ENCODE assay signal across 1 cellular context in the genomic region with DNA sequence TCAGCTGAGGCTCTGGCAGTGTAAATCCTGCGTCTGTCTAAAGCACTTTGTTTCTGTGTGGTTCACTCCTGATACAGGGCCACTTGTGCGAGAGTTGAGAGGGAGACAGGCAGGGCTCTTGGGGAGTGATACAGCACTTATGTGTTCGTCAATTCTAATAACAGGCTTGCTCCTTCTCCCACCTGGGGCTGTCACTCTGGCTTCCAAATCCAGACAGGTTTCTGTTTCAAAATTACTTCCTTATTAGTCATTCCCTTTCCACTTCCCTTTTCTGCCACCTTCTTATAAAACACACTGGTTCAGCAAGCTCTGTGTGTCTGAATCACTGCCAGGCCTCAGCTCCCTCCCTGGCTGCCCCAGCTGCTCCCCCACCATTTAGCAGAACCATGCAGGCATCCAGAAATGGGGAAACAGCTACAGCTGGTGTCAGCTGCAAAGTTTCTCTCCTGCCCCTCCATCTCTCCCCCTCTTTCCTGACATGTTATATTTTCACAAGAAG.
TF ChIP-seq lines count a peak whose summit lies in the region.

No MANE protein-coding gene starts in this region.

TF ChIP-seq in GM12878, 131 proteins besides CTCF, POLR2A, EP300 and RAD21 (continued from another document and continues in another):
- TF ChIP-seq, protein P1, sequence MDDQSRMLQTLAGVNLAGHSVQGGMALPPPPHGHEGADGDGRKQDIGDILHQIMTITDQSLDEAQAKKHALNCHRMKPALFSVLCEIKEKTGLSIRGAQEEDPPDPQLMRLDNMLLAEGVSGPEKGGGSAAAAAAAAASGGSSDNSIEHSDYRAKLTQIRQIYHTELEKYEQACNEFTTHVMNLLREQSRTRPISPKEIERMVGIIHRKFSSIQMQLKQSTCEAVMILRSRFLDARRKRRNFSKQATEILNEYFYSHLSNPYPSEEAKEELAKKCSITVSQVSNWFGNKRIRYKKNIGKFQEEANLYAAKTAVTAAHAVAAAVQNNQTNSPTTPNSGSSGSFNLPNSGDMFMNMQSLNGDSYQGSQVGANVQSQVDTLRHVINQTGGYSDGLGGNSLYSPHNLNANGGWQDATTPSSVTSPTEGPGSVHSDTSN (IDR thresholded peaks at IDR 0.05; ENCODE audit: insufficient replicate concordance, low read depth, low read length), result peak; percentile 84
- TF ChIP-seq PML (IDR thresholded peaks at IDR 0.05; ENCODE audit: low read length) (no peak), RB1 (IDR thresholded peaks at IDR 0.05; ENCODE audit: borderline replicate concordance) (no peak), CBX5 (IDR thresholded peaks at IDR 0.05; ENCODE audit: low read depth) (no peak), PAX8 (IDR thresholded peaks at IDR 0.05) (no peak), POLR2AphosphoS2 (IDR thresholded peaks at IDR 0.05; ENCODE audit: low read depth, low read length) (no peak), CREB1 (IDR thresholded peaks at IDR 0.05; ENCODE audit: low read depth) (no peak), SMARCA5 (IDR thresholded peaks at IDR 0.05) (no peak), MXI1 (IDR thresholded peaks at IDR 0.05; ENCODE audit: low read depth, low read length) (peak; percentile 31; the same call in 1 of the 2 replicates), HDAC2 (IDR thresholded peaks at IDR 0.05) (no peak), STAT3 (IDR thresholded peaks at IDR 0.05; ENCODE audit: low read depth, low read length) (no peak), BCL11A (IDR thresholded peaks at IDR 0.05; ENCODE audit: low read depth, low read length) (peak; percentile 90), CHD2 (IDR thresholded peaks at IDR 0.05; ENCODE audit: borderline replicate concordance, low read depth, low read length) (peak; percentile 49; the same call in 1 of the 2 replicates), PAX5 (IDR thresholded peaks at IDR 0.05; ENCODE audit: borderline replicate concordance, low read depth, low read length) (peak; percentile 82; the same call in 1 of the 2 replicates), BHLHE40 (IDR thresholded peaks at IDR 0.05; ENCODE audit: borderline replicate concordance in 1 of 2, low read depth in 2 of 2, low read length in 1 of 2) (0 out of 4 replicates have a peak, but pooled peaks of 1 of the 2 experiments have one; percentile 27), ATF7 (IDR thresholded peaks at IDR 0.05; ENCODE audit: low read depth) (peak; percentile 61; the same call in 1 of the 2 replicates), IRF4 (IDR thresholded peaks at IDR 0.05; ENCODE audit: low read depth, low read length) (peak; percentile 80), YBX1 (IDR thresholded peaks at IDR 0.05) (no peak), ETV6 (conservative IDR thresholded peaks at IDR 0.05 in 1 of 2, IDR thresholded peaks at IDR 0.05 in 1 of 2; ENCODE audit: borderline replicate concordance in 1 of 2, low read depth in 1 of 2) (peak in 1 of 2 experiments; percentile 82; a peak in 2 of 4 replicates), FOXM1 (IDR thresholded peaks at IDR 0.05; ENCODE audit: low read depth, low read length) (peak; percentile 77; the same call in 1 of the 2 replicates), SREBF2 (IDR thresholded peaks at IDR 0.05; ENCODE audit: low read length) (no peak), ZNF207 (IDR thresholded peaks at IDR 0.05; ENCODE audit: borderline replicate concordance) (no peak), TBL1XR1 (IDR thresholded peaks at IDR 0.05; ENCODE audit: low read depth, low read length) (peak; percentile 80), EZH2 (IDR thresholded peaks at IDR 0.05; ENCODE audit: borderline replicate concordance, control insufficient read depth, low read depth, low read length) (no peak), TCF7 (IDR thresholded peaks at IDR 0.05; ENCODE audit: borderline replicate concordance) (no peak), ZZZ3 (IDR thresholded peaks at IDR 0.05; ENCODE audit: control insufficient read depth, insufficient read length, low read depth) (no peak)
- TF ChIP-seq, protein P2, sequence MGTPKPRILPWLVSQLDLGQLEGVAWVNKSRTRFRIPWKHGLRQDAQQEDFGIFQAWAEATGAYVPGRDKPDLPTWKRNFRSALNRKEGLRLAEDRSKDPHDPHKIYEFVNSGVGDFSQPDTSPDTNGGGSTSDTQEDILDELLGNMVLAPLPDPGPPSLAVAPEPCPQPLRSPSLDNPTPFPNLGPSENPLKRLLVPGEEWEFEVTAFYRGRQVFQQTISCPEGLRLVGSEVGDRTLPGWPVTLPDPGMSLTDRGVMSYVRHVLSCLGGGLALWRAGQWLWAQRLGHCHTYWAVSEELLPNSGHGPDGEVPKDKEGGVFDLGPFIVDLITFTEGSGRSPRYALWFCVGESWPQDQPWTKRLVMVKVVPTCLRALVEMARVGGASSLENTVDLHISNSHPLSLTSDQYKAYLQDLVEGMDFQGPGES (IDR thresholded peaks at IDR 0.05), result no peak
- TF ChIP-seq, protein P3, sequence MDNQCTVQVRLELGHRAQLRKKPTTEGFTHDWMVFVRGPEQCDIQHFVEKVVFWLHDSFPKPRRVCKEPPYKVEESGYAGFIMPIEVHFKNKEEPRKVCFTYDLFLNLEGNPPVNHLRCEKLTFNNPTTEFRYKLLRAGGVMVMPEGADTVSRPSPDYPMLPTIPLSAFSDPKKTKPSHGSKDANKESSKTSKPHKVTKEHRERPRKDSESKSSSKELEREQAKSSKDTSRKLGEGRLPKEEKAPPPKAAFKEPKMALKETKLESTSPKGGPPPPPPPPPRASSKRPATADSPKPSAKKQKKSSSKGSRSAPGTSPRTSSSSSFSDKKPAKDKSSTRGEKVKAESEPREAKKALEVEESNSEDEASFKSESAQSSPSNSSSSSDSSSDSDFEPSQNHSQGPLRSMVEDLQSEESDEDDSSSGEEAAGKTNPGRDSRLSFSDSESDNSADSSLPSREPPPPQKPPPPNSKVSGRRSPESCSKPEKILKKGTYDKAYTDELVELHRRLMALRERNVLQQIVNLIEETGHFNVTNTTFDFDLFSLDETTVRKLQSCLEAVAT (IDR thresholded peaks at IDR 0.05), result peak; percentile 25; the same call in 1 of the 2 replicates
- TF ChIP-seq, protein P4, sequence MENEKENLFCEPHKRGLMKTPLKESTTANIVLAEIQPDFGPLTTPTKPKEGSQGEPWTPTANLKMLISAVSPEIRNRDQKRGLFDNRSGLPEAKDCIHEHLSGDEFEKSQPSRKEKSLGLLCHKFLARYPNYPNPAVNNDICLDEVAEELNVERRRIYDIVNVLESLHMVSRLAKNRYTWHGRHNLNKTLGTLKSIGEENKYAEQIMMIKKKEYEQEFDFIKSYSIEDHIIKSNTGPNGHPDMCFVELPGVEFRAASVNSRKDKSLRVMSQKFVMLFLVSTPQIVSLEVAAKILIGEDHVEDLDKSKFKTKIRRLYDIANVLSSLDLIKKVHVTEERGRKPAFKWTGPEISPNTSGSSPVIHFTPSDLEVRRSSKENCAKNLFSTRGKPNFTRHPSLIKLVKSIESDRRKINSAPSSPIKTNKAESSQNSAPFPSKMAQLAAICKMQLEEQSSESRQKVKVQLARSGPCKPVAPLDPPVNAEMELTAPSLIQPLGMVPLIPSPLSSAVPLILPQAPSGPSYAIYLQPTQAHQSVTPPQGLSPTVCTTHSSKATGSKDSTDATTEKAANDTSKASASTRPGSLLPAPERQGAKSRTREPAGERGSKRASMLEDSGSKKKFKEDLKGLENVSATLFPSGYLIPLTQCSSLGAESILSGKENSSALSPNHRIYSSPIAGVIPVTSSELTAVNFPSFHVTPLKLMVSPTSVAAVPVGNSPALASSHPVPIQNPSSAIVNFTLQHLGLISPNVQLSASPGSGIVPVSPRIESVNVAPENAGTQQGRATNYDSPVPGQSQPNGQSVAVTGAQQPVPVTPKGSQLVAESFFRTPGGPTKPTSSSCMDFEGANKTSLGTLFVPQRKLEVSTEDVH (IDR thresholded peaks at IDR 0.05; ENCODE audit: low read depth, partially characterized antibody), result no peak
- TF ChIP-seq, protein P5, sequence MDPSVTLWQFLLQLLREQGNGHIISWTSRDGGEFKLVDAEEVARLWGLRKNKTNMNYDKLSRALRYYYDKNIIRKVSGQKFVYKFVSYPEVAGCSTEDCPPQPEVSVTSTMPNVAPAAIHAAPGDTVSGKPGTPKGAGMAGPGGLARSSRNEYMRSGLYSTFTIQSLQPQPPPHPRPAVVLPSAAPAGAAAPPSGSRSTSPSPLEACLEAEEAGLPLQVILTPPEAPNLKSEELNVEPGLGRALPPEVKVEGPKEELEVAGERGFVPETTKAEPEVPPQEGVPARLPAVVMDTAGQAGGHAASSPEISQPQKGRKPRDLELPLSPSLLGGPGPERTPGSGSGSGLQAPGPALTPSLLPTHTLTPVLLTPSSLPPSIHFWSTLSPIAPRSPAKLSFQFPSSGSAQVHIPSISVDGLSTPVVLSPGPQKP (IDR thresholded peaks at IDR 0.05; ENCODE audit: low read depth, low read length), result no peak
- TF ChIP-seq, protein P6, sequence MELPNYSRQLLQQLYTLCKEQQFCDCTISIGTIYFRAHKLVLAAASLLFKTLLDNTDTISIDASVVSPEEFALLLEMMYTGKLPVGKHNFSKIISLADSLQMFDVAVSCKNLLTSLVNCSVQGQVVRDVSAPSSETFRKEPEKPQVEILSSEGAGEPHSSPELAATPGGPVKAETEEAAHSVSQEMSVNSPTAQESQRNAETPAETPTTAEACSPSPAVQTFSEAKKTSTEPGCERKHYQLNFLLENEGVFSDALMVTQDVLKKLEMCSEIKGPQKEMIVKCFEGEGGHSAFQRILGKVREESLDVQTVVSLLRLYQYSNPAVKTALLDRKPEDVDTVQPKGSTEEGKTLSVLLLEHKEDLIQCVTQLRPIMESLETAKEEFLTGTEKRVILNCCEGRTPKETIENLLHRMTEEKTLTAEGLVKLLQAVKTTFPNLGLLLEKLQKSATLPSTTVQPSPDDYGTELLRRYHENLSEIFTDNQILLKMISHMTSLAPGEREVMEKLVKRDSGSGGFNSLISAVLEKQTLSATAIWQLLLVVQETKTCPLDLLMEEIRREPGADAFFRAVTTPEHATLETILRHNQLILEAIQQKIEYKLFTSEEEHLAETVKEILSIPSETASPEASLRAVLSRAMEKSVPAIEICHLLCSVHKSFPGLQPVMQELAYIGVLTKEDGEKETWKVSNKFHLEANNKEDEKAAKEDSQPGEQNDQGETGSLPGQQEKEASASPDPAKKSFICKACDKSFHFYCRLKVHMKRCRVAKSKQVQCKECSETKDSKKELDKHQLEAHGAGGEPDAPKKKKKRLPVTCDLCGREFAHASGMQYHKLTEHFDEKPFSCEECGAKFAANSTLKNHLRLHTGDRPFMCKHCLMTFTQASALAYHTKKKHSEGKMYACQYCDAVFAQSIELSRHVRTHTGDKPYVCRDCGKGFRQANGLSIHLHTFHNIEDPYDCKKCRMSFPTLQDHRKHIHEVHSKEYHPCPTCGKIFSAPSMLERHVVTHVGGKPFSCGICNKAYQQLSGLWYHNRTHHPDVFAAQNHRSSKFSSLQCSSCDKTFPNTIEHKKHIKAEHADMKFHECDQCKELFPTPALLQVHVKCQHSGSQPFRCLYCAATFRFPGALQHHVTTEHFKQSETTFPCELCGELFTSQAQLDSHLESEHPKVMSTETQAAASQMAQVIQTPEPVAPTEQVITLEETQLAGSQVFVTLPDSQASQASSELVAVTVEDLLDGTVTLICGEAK (IDR thresholded peaks at IDR 0.05; ENCODE audit: borderline replicate concordance), result no peak
- TF ChIP-seq, protein P7, sequence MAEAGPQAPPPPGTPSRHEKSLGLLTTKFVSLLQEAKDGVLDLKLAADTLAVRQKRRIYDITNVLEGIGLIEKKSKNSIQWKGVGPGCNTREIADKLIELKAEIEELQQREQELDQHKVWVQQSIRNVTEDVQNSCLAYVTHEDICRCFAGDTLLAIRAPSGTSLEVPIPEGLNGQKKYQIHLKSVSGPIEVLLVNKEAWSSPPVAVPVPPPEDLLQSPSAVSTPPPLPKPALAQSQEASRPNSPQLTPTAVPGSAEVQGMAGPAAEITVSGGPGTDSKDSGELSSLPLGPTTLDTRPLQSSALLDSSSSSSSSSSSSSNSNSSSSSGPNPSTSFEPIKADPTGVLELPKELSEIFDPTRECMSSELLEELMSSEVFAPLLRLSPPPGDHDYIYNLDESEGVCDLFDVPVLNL (IDR thresholded peaks at IDR 0.05; ENCODE audit: low read depth, low read length), result no peak
- TF ChIP-seq, protein P8, sequence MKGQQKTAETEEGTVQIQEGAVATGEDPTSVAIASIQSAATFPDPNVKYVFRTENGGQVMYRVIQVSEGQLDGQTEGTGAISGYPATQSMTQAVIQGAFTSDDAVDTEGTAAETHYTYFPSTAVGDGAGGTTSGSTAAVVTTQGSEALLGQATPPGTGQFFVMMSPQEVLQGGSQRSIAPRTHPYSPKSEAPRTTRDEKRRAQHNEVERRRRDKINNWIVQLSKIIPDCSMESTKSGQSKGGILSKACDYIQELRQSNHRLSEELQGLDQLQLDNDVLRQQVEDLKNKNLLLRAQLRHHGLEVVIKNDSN (IDR thresholded peaks at IDR 0.05; ENCODE audit: borderline replicate concordance, extremely low read length, insufficient read depth, low read depth, low read length), result no peak
- TF ChIP-seq, protein P9, sequence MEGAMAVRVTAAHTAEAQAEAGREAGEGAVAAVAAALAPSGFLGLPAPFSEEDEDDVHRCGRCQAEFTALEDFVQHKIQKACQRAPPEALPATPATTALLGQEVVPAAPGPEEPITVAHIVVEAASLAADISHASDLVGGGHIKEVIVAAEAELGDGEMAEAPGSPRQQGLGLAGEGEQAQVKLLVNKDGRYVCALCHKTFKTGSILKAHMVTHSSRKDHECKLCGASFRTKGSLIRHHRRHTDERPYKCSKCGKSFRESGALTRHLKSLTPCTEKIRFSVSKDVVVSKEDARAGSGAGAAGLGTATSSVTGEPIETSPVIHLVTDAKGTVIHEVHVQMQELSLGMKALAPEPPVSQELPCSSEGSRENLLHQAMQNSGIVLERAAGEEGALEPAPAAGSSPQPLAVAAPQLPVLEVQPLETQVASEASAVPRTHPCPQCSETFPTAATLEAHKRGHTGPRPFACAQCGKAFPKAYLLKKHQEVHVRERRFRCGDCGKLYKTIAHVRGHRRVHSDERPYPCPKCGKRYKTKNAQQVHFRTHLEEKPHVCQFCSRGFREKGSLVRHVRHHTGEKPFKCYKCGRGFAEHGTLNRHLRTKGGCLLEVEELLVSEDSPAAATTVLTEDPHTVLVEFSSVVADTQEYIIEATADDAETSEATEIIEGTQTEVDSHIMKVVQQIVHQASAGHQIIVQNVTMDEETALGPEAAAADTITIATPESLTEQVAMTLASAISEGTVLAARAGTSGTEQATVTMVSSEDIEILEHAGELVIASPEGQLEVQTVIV (IDR thresholded peaks at IDR 0.05; ENCODE audit: borderline replicate concordance, partially characterized antibody), result no peak
- TF ChIP-seq, protein P10, sequence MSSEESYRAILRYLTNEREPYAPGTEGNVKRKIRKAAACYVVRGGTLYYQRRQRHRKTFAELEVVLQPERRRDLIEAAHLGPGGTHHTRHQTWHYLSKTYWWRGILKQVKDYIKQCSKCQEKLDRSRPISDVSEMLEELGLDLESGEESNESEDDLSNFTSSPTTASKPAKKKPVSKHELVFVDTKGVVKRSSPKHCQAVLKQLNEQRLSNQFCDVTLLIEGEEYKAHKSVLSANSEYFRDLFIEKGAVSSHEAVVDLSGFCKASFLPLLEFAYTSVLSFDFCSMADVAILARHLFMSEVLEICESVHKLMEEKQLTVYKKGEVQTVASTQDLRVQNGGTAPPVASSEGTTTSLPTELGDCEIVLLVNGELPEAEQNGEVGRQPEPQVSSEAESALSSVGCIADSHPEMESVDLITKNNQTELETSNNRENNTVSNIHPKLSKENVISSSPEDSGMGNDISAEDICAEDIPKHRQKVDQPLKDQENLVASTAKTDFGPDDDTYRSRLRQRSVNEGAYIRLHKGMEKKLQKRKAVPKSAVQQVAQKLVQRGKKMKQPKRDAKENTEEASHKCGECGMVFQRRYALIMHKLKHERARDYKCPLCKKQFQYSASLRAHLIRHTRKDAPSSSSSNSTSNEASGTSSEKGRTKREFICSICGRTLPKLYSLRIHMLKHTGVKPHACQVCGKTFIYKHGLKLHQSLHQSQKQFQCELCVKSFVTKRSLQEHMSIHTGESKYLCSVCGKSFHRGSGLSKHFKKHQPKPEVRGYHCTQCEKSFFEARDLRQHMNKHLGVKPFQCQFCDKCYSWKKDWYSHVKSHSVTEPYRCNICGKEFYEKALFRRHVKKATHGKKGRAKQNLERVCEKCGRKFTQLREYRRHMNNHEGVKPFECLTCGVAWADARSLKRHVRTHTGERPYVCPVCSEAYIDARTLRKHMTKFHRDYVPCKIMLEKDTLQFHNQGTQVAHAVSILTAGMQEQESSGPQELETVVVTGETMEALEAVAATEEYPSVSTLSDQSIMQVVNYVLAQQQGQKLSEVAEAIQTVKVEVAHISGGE (CRISPR knock-in tag; IDR thresholded peaks at IDR 0.05), result no peak
